Comparison of ENCODE assay signal across 24 cellular contexts in the genomic region with DNA sequence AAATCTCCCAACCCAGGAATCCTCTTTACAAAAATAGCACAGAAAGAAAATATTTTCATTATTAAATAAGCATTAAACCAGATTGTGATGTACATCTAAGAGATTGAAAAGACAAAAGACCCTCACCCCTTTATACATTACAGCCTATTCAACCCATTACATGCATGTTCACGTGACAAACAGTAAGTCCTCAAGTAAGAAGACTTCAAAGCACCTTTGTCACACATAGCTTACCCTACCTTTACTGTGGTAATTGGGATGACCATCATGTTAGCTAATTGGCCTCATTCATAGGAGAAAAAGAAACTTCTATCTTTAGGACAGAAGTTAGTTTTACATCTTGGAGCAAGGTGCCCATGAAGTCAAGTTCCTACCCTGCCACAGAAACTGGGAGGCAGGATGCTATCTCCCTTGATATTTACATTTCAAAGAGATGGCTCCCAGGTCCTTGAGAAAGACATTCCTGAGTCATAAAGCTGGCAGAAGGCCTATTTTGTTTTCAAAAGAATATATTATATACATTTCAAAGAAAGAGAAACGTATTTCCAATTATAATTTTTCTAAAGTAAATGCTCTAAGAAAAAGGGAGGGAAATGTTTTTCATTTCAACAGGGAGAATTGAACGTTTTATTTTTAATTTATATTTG. TPM values are rescaled to one million over a fixed set of nuclear protein-coding genes. Genes with fewer than 3 reads are reported as not detected.
DNase-seq lines count a peak whose midpoint lies in the region; ATAC-seq, FAIRE-seq and TF ChIP-seq lines count a peak whose summit lies in the region.
"Had no signal": no experiment of that assay in that cellular context is flagged by ENCODE, and none has a peak within 500 bp of the region (broad histone marks: within the 10 kb centered on the region; RNA-seq: fewer than 3 reads in every experiment).

No MANE protein-coding gene starts in this region.

- ATAC-seq in HG03135 (IDR thresholded peaks at IDR 0.05; ENCODE audit: unreplicated experiment) = no peak
- ATAC-seq: GM12878; left ventricle myocardium superior; natural killer cell; stimulated activated effector memory CD8-positive, alpha-beta T cell treated with anti-CD3 and anti-CD28 coated beads, Interleukin-12 subunit alpha, Interleukin-12 subunit beta, amount 100 ng/mL, for 72 hours had no signal

- DNase-seq in EH (ENCODE audit: low read depth) (peak; percentile 28), astrocyte (ENCODE audit: low read depth) (peak; percentile 1), iPS DF 19.7 (ENCODE audit: low read depth, low spot score) (peak; percentile 40), epidermal melanocyte (ENCODE audit: insufficient read length, low spot score) (no peak), dermis blood vessel endothelial cell (no peak), NAMALWA (ENCODE audit: low spot score) (no peak)
- DNase-seq: activated CD4-positive, alpha-beta T cell treated with anti-CD3 and anti-CD28 coated beads for 48 hours; activated T-cell treated with anti-CD3 and anti-CD28 coated beads, Interleukin-2, amount 50 U/mL, for 24 hours; brain microvascular endothelial cell; DMS79; Kasumi-1; left ventricle myocardium superior; natural killer cell; NCI-H1694; NCI-H2171; NCI-H526; T-helper 2 cell had no signal

- no peak overlapping the region for H3K4me3 Mint-ChIP-seq in astrocyte (ENCODE audit: unreplicated experiment)
- H3K4me3 Mint-ChIP-seq: activated T-cell treated with anti-CD3 and anti-CD28 coated beads, Interleukin-2, amount 50 U/mL, for 24 hours; natural killer cell; stimulated activated effector memory CD8-positive, alpha-beta T cell treated with anti-CD3 and anti-CD28 coated beads, Interleukin-12 subunit alpha, Interleukin-12 subunit beta, amount 100 ng/mL, for 72 hours had no signal

- peak overlapping the region; percentile 31 for H3K4me3 ChIP-seq in HUES6 (ENCODE audit: low read depth, low read length)
- no peak overlapping the region for H3K4me3 ChIP-seq in astrocyte (ENCODE audit: insufficient read depth, low read depth, low read length)
- H3K4me3 ChIP-seq: GM12878, smooth muscle cell had no signal

- peaks cover 33% of the 10 kb centered on the region for H4K20me1 ChIP-seq in astrocyte (ENCODE audit: insufficient read depth, low read length)

- FAIRE-seq in astrocyte (lab: Jason Lieb, UNC) = peak; percentile 59
- FAIRE-seq: colon, urothelium cell line had no signal

- H3K79me2 ChIP-seq in astrocyte (ENCODE audit: insufficient read depth, low read length) = peaks cover 40% of the 10 kb centered on the region

- H3K4me2 ChIP-seq in astrocyte (ENCODE audit: low read length) = no peak overlapping the region
- H3K4me2 ChIP-seq: smooth muscle cell had no signal

- TF ChIP-seq CTCF in astrocyte (IDR thresholded peaks at IDR 0.05; ENCODE audit: insufficient read depth, low read depth, low read length) = no peak

- no peak overlapping the region for H3K27ac Mint-ChIP-seq in astrocyte (ENCODE audit: unreplicated experiment)
- H3K27ac Mint-ChIP-seq: activated T-cell treated with anti-CD3 and anti-CD28 coated beads, Interleukin-2, amount 50 U/mL, for 24 hours; natural killer cell; stimulated activated effector memory CD8-positive, alpha-beta T cell treated with anti-CD3 and anti-CD28 coated beads, Interleukin-12 subunit alpha, Interleukin-12 subunit beta, amount 100 ng/mL, for 72 hours had no signal

- H3K36me3 ChIP-seq in HUES6 (ENCODE audit: control insufficient read depth, insufficient read depth, low read length) (no peaks in the 10 kb centered on the region), astrocyte (ENCODE audit: insufficient read depth, low read length) (no peaks in the 10 kb centered on the region)
- H3K36me3 ChIP-seq: brain microvascular endothelial cell had no signal

- no peaks in the 10 kb centered on the region for H3K9me3 ChIP-seq in HUES6 (ENCODE audit: control insufficient read depth, insufficient read depth, low read depth, low read length)
- no peaks in the 10 kb centered on the region for H3K9me3 ChIP-seq in astrocyte (ENCODE audit: insufficient read depth, low read depth, low read length)

- H3K27me3 ChIP-seq in HUES6 (ENCODE audit: control insufficient read depth, insufficient read depth, low read length) = no peaks in the 10 kb centered on the region
- H3K27me3 ChIP-seq in astrocyte (ENCODE audit: insufficient read depth, low read length) = no peaks in the 10 kb centered on the region
- H3K27me3 ChIP-seq: brain microvascular endothelial cell had no signal

- no peak overlapping the region for H2AFZ ChIP-seq in astrocyte (ENCODE audit: low read depth, low read length)

- H3K36me3 Mint-ChIP-seq in astrocyte (ENCODE audit: low read depth, unreplicated experiment) = no peaks in the 10 kb centered on the region
- H3K36me3 Mint-ChIP-seq: natural killer cell; stimulated activated effector memory CD8-positive, alpha-beta T cell treated with anti-CD3 and anti-CD28 coated beads, Interleukin-12 subunit alpha, Interleukin-12 subunit beta, amount 100 ng/mL, for 72 hours had no signal

- H3K27ac ChIP-seq in HUES6 (ENCODE audit: low read depth, low read length) (peak overlapping the region; percentile 76; the same call in 1 of the 2 replicates), astrocyte (ENCODE audit: low read depth, low read length) (no peak overlapping the region)
- H3K27ac ChIP-seq: brain microvascular endothelial cell had no signal

- H3K9me3 Mint-ChIP-seq in astrocyte (ENCODE audit: unreplicated experiment) = peaks cover 3% of the 10 kb centered on the region

- no peaks in the 10 kb centered on the region for H3K27me3 Mint-ChIP-seq in astrocyte (ENCODE audit: low read depth, unreplicated experiment)
- H3K27me3 Mint-ChIP-seq: activated T-cell treated with anti-CD3 and anti-CD28 coated beads, Interleukin-2, amount 50 U/mL, for 24 hours had no signal

- H3K4me1 ChIP-seq in HUES6 (ENCODE audit: control insufficient read depth, insufficient read depth, low read length) = peaks cover 68% of the 10 kb centered on the region
- no peaks in the 10 kb centered on the region for H3K4me1 ChIP-seq in astrocyte (ENCODE audit: insufficient read depth, low read length)

- H3K9ac ChIP-seq in HUES6 (ENCODE audit: low read length) (peak overlapping the region; percentile 8), astrocyte (ENCODE audit: low read length) (no peak overlapping the region)

- H3K4me1 Mint-ChIP-seq in astrocyte (ENCODE audit: low read depth, unreplicated experiment) = peaks cover 6% of the 10 kb centered on the region
- H3K4me1 Mint-ChIP-seq: natural killer cell; stimulated activated effector memory CD8-positive, alpha-beta T cell treated with anti-CD3 and anti-CD28 coated beads, Interleukin-12 subunit alpha, Interleukin-12 subunit beta, amount 100 ng/mL, for 72 hours had no signal

RNA-seq across cellular contexts. Expression of a gene that starts 48.1 kb away (rescaled TPM):
- total RNA-seq in astrocyte (32.9 and 35.5 TPM in 2 replicates), dermis blood vessel endothelial cell (28.8 and 36.2 TPM in 2 replicates)
- total RNA-seq: GM12878 had no signal

Comparison
In these comparisons a context has a peak if more than half of its experiments do, and no peak if none do; other contexts are left out.
1. DNase-seq: peak in EH (single experiment), astrocyte (single experiment) and iPS DF 19.7 (single experiment); none in epidermal melanocyte (single experiment), dermis blood vessel endothelial cell (single experiment) and NAMALWA (single experiment).